Comparison of ENCODE assay signal across 8 cellular contexts in genomic region chr6:170295519-170296422, GRCh38. TPM values are rescaled to one million over a fixed set of nuclear protein-coding genes. Genes with fewer than 3 reads are reported as not detected.
DNase-seq lines count a peak whose midpoint lies in the region; ATAC-seq lines count a peak whose summit lies in the region.

No MANE protein-coding gene starts in this region.

- no peaks in the 10 kb centered on the region for H3K36me3 Mint-ChIP-seq in activated naive CD8-positive, alpha-beta T cell treated with anti-CD3 and anti-CD28 coated beads for 36 hours

- no peak overlapping the region for H3K27ac Mint-ChIP-seq in activated naive CD8-positive, alpha-beta T cell treated with anti-CD3 and anti-CD28 coated beads for 36 hours

- H3K9me3 Mint-ChIP-seq in activated naive CD8-positive, alpha-beta T cell treated with anti-CD3 and anti-CD28 coated beads for 36 hours: peaks cover 2% of the 10 kb centered on the region

- DNase-seq in NCI-H2029 (lab: John Stamatoyannopoulos, UW) (peak; percentile 57), NCI-H2029 treated with DMSO at 0.1 percent for 48 hours (lab: John Stamatoyannopoulos, UW) (no peak), NCI-H526 (lab: John Stamatoyannopoulos, UW) (peak; percentile 61 to 88), iPS-NIHi11 (ENCODE audit: low spot score) (peak; percentile 86)
- DNase-seq in activated naive CD8-positive, alpha-beta T cell treated with anti-CD3 and anti-CD28 coated beads for 36 hours: peak; percentile 61
- peak; percentile 70 for DNase-seq in stimulated activated CD4-positive, alpha-beta T cell treated with anti-CD3 and anti-CD28 coated beads, Interleukin-15, amount 100 ng/mL, for 24 hours

- H3K4me1 Mint-ChIP-seq in activated naive CD8-positive, alpha-beta T cell treated with anti-CD3 and anti-CD28 coated beads for 36 hours: peaks cover 34% of the 10 kb centered on the region

- H3K4me3 Mint-ChIP-seq in activated naive CD8-positive, alpha-beta T cell treated with anti-CD3 and anti-CD28 coated beads for 36 hours: peak overlapping the region; percentile 72

- ATAC-seq in HG02798 (IDR thresholded peaks at IDR 0.05; ENCODE audit: poor library complexity, unreplicated experiment) (peak; percentile 72), HG03378 (IDR thresholded peaks at IDR 0.05; ENCODE audit: unreplicated experiment) (no peak)

- peaks cover 72% of the 10 kb centered on the region for H3K27me3 Mint-ChIP-seq in activated naive CD8-positive, alpha-beta T cell treated with anti-CD3 and anti-CD28 coated beads for 36 hours

RNA-seq across cellular contexts. Expression of gene DLL1, which starts 4.9 kb away (rescaled TPM):
- total RNA-seq in activated naive CD8-positive, alpha-beta T cell treated with anti-CD3 and anti-CD28 coated beads for 36 hours: 1 to 10 TPM; 4.0 to 4.3 TPM

RNA-seq across cellular contexts. Expression of gene FAM120B, which starts 10.8 kb away (rescaled TPM):
- total RNA-seq in activated naive CD8-positive, alpha-beta T cell treated with anti-CD3 and anti-CD28 coated beads for 36 hours: 10 to 100 TPM; 19.4 to 19.7 TPM
